Comparison of ENCODE assay signal across 8 cellular contexts in genomic region chr9:132800038-132800648, GRCh38.
DNase-seq lines count a peak whose midpoint lies in the region; ATAC-seq and TF ChIP-seq lines count a peak whose summit lies in the region.

No MANE protein-coding gene starts in this region.

- H3K4me2 ChIP-seq in smooth muscle cell: peak overlapping the region; percentile 73

- H2AFZ ChIP-seq in smooth muscle cell (ENCODE audit: low read depth): no peak overlapping the region

- TF ChIP-seq CTCF in WERI-Rb-1 (IDR thresholded peaks at IDR 0.05; ENCODE audit: low read depth, low read length) (peak; percentile 78), MCF 10A (IDR thresholded peaks at IDR 0.05; ENCODE audit: unreplicated experiment) (peak; percentile 89), smooth muscle cell (IDR thresholded peaks at IDR 0.05; ENCODE audit: borderline replicate concordance, insufficient read depth, poor library complexity, severe bottlenecking) (peak; percentile 90)

- POLR2A ChIA-PET in MCF 10A (lab: Yijun Ruan, JAX): interaction anchor here (0.8 to 1.1 kb wide), 3 partner anchors 31 to 292 kb away, joined by 3 to 4 read pairs (median 3); partner anchors contain the start of genes DDX31 and GTF3C4

- H3K79me2 ChIP-seq in smooth muscle cell (ENCODE audit: low read depth): no peaks in the 10 kb centered on the region

- no peaks in the 10 kb centered on the region for H3K4me1 ChIP-seq in smooth muscle cell (ENCODE audit: low read depth)

- peak; percentile 40 to 91 (median 77) for DNase-seq in NCI-H1417 (lab: John Stamatoyannopoulos, UW)
- no peak for DNase-seq in NCI-H1417 treated with DMSO at 0.1 percent for 48 hours (lab: John Stamatoyannopoulos, UW)
- peak; percentile 68 for DNase-seq in NCI-H2107 (lab: John Stamatoyannopoulos, UW)
- peak; percentile 79 for DNase-seq in WERI-Rb-1
- peak; percentile 78 for DNase-seq in MCF 10A (ENCODE audit: unreplicated experiment)
- peak; percentile 55 to 68 (median 67) for DNase-seq in immature natural killer cell
- peak; percentile 11 for DNase-seq in smooth muscle cell (lab: John Stamatoyannopoulos, UW; ENCODE audit: unreplicated experiment)

- H3K4me1 Mint-ChIP-seq in MCF 10A (ENCODE audit: insufficient read depth, unreplicated experiment): no peaks in the 10 kb centered on the region
- H3K4me1 Mint-ChIP-seq in immature natural killer cell: peaks cover 22 to 41% of the 10 kb centered on the region in 2 donors

- WGBS in smooth muscle cell (ENCODE audit: low lambda C conversion rate): 26% methylated on average over 22 of the region's 22 CpGs

- H3K27ac ChIP-seq in WERI-Rb-1 (no peak overlapping the region), smooth muscle cell (ENCODE audit: low read depth) (no peak overlapping the region)

- H3K9ac ChIP-seq in smooth muscle cell (ENCODE audit: low read depth): no peak overlapping the region

- H3K9me3 ChIP-seq in WERI-Rb-1 (ENCODE audit: severe bottlenecking) (no peaks in the 10 kb centered on the region), smooth muscle cell (replicated peaks; ENCODE audit: low read depth) (no peaks in the 10 kb centered on the region)

- H4K20me1 ChIP-seq in smooth muscle cell (ENCODE audit: low read depth): no peaks in the 10 kb centered on the region

- peaks cover 11% of the 10 kb centered on the region for H3K27me3 Mint-ChIP-seq in MCF 10A (ENCODE audit: insufficient read depth, unreplicated experiment)
- H3K27me3 Mint-ChIP-seq in immature natural killer cell (ENCODE audit: low read depth in 3 of 3): peaks cover 8 to 10% (median 9%) of the 10 kb centered on the region in 3 donors

- no peaks in the 10 kb centered on the region for H3F3A ChIP-seq in smooth muscle cell (ENCODE audit: low read depth)

- H3K27ac Mint-ChIP-seq in MCF 10A (ENCODE audit: low read depth, unreplicated experiment) (no peak overlapping the region), immature natural killer cell (peak overlapping the region in 2 of 6 donors; percentile 1 to 22)

- H3K36me3 ChIP-seq in WERI-Rb-1 (no peaks in the 10 kb centered on the region), smooth muscle cell (ENCODE audit: low read depth) (no peaks in the 10 kb centered on the region)

- no peaks in the 10 kb centered on the region for H3K9me3 Mint-ChIP-seq in MCF 10A (ENCODE audit: unreplicated experiment)
- H3K9me3 Mint-ChIP-seq in immature natural killer cell: no peaks in the 10 kb centered on the region

- ATAC-seq in GM21529 (IDR thresholded peaks at IDR 0.05; ENCODE audit: unreplicated experiment): no peak

- intact Hi-C loops in MCF 10A (cut with micrococcal nuclease): loop anchor here (1.0 to 5.0 kb wide), 4 partner anchors 128 to 389 kb away; partner anchors contain the start of gene GTF3C4

- CTCF ChIA-PET in MCF 10A (lab: Yijun Ruan, JAX): interaction anchor here (0.5 to 2.6 kb wide), 12 partner anchors 12 to 994 kb away, joined by 3 to 12 read pairs (median 4); partner anchors contain the start of gene CFAP77

- no peak overlapping the region for H3K4me3 ChIP-seq in WERI-Rb-1 (ENCODE audit: low read depth, low read length)
- no peak overlapping the region for H3K4me3 ChIP-seq in smooth muscle cell

- H3K4me3 Mint-ChIP-seq in MCF 10A (ENCODE audit: unreplicated experiment) (no peak overlapping the region), immature natural killer cell (peak overlapping the region in 1 of 5 donors; percentile 23)

- BruUV-seq in MCF 10A (replicated peaks; lab: Mats Ljungman, UMichigan): no TSS peak

- H3K36me3 Mint-ChIP-seq in MCF 10A (ENCODE audit: insufficient read depth, unreplicated experiment) (no peaks in the 10 kb centered on the region), immature natural killer cell (no peaks in the 10 kb centered on the region)

- H3K27me3 ChIP-seq in WERI-Rb-1 (ENCODE audit: insufficient read depth, low read depth, severe bottlenecking) (no peaks in the 10 kb centered on the region), smooth muscle cell (ENCODE audit: low read depth) (peaks cover 5% of the 10 kb centered on the region)
